In the genomic region with DNA sequence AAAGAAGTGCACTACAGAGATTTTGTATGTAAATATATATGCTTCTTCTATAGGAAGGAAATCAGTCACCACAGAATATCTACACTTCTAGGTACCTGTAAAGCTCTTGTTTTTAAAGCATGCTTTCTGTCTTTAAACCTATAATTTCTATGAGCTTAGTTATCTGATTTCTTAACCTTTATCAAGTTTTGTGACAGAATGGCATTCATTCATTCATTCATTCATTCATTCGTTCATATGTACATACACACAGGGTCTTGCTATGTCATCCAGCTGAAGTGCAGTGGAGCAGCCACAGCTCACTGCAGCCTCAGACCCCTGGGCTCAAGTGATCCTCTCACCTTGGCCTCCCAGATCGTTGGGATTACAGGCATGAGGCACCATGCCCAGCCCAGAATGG, we compare ENCODE assay signal across 27 cellular contexts. TPM values are rescaled to one million over a fixed set of nuclear protein-coding genes. Genes with fewer than 3 reads are reported as not detected.
DNase-seq lines count a peak whose midpoint lies in the region; ATAC-seq, FAIRE-seq and TF ChIP-seq lines count a peak whose summit lies in the region.
"Had no signal": no experiment of that assay in that cellular context is flagged by ENCODE, and none has a peak within 500 bp of the region (broad histone marks: within the 10 kb centered on the region; RNA-seq: fewer than 3 reads in every experiment).

No MANE protein-coding gene starts in this region.

- POLR2A ChIA-PET in HEK293 (lab: Yijun Ruan, JAX): no interaction called here
- POLR2A ChIA-PET in K562 (lab: Yijun Ruan, JAX): interaction anchor here (0.9 kb wide), 1 partner anchor 244 kb away, joined by 3 read pairs; no protein-coding TSS in a partner anchor

- TF ChIP-seq CTCF in HEK293 (tag by site-specific recombination; IDR thresholded peaks at IDR 0.05): no peak
- no peak for TF ChIP-seq CTCF in K562 (IDR thresholded peaks at IDR 0.05 in 2 of 3, conservative IDR thresholded peaks at IDR 0.05 in 1 of 3; ENCODE audit: insufficient read depth in 2 of 3, low read depth in 1 of 3, low read length in 3 of 3)
- no peak for TF ChIP-seq CTCF in progenitor cell of endocrine pancreas (IDR thresholded peaks at IDR 0.05; ENCODE audit: unreplicated experiment)

- H3K4me1 Mint-ChIP-seq in activated T-helper 17 cell treated with anti-CD3 and anti-CD28 coated beads, Interleukin-2, amount 50 U/mL, for 72 hours: peaks cover 20% of the 10 kb centered on the region
- H3K4me1 Mint-ChIP-seq in progenitor cell of endocrine pancreas (ENCODE audit: low read depth): no peaks in the 10 kb centered on the region
- H3K4me1 Mint-ChIP-seq: CD14-positive monocyte had no signal

- no peak for ATAC-seq in activated T-helper 17 cell treated with anti-CD3 and anti-CD28 coated beads, Interleukin-2, amount 50 U/mL, for 72 hours (replicated peaks)
- ATAC-seq in K562 (no peak), right cardiac atrium (no peak)

- H3K9me3 Mint-ChIP-seq in activated T-helper 17 cell treated with anti-CD3 and anti-CD28 coated beads, Interleukin-2, amount 50 U/mL, for 72 hours: no peaks in the 10 kb centered on the region
- no peaks in the 10 kb centered on the region for H3K9me3 Mint-ChIP-seq in progenitor cell of endocrine pancreas (ENCODE audit: low read depth)
- H3K9me3 Mint-ChIP-seq: CD14-positive monocyte; CD4-positive, alpha-beta memory T cell; CD4-positive, CD25-positive, alpha-beta regulatory T cell; CD8-positive, alpha-beta memory T cell had no signal

- H3K4me1 ChIP-seq in HEK293 (ENCODE audit: control insufficient read depth, insufficient read depth, low read length) (no peaks in the 10 kb centered on the region), K562 (replicated peaks in 1 of 2; ENCODE audit: control insufficient read depth in 2 of 2, insufficient read depth in 2 of 2, low read length in 2 of 2) (peaks cover 0 to 5% of the 10 kb centered on the region in 2 experiments; a peak in 2 of 5 replicates), right cardiac atrium (ENCODE audit: control insufficient read depth, insufficient read depth, low read length) (peaks cover 2% of the 10 kb centered on the region)
- H3K4me1 ChIP-seq: BE2C, BLaER1 had no signal

- FAIRE-seq in K562 (lab: Jason Lieb, UNC): peak; percentile 59
- FAIRE-seq: A204.1, G401.6, GM12892, GM18507, GM19239 had no signal

- no peak for DNase-seq in K562 (ENCODE audit: extremely low read depth in 1 of 4, low spot score in 3 of 4)
- no peak for DNase-seq in progenitor cell of endocrine pancreas (ENCODE audit: low spot score, unreplicated experiment)
- DNase-seq in stimulated activated CD4-positive, alpha-beta T cell treated with anti-CD3 and anti-CD28 coated beads, Interleukin-4, amount 100 ng/mL, for 24 hours: no peak
- DNase-seq in DMS53 treated with DMSO at 0.1 percent for 48 hours (lab: John Stamatoyannopoulos, UW; ENCODE audit: unreplicated experiment): no peak
- no peak for DNase-seq in right cardiac atrium
- DNase-seq: 8988T; ACHN; BE2C; C1 segment of cervical spinal cord; CD4-positive, alpha-beta memory T cell; CD4-positive, CD25-positive, alpha-beta regulatory T cell; CD8-positive, alpha-beta memory T cell; COR-L47; DMS 273 treated with DMSO at 0.1 percent for 48 hours; DMS153; DMS53; DMS79 treated with DMSO at 0.1 percent for 48 hours; GF-D8 had no signal

- H3K36me3 ChIP-seq in HEK293 (ENCODE audit: control insufficient read depth in 2 of 2, insufficient read depth in 1 of 2, low read length in 2 of 2) (peaks cover 4 to 20% of the 10 kb centered on the region in 2 experiments), K562 (ENCODE audit: control insufficient read depth, insufficient read depth, low read length) (peaks cover 36% of the 10 kb centered on the region)
- H3K36me3 ChIP-seq: BE2C had no signal

- intact Hi-C loops in K562 (cut with micrococcal nuclease) (no loop called here), right cardiac atrium (cut with DNase I) (no loop called here)

- BruUV-seq in K562 (replicated peaks; lab: Mats Ljungman, UMichigan): no TSS peak

- CTCF ChIA-PET in HEK293 (lab: Yijun Ruan, JAX): interaction anchor here (0.6 to 3.8 kb wide), 3 partner anchors 27 to 203 kb away, joined by 3 to 12 read pairs (median 3); no protein-coding TSS in a partner anchor
- CTCF ChIA-PET in K562 (lab: Yijun Ruan, JAX; ENCODE audit: low intra/inter-chr PET ratio): no interaction called here

- no peak overlapping the region for H3K27ac Mint-ChIP-seq in activated T-helper 17 cell treated with anti-CD3 and anti-CD28 coated beads, Interleukin-2, amount 50 U/mL, for 72 hours
- peak overlapping the region; percentile 33 for H3K27ac Mint-ChIP-seq in progenitor cell of endocrine pancreas
- H3K27ac Mint-ChIP-seq: CD14-positive monocyte; CD4-positive, alpha-beta memory T cell; CD4-positive, CD25-positive, alpha-beta regulatory T cell had no signal

- no peaks in the 10 kb centered on the region for H4K20me1 ChIP-seq in K562 (replicated peaks; ENCODE audit: control insufficient read depth, insufficient read depth, low read length)

- no peak for TF ChIP-seq EP300 in K562 (IDR thresholded peaks at IDR 0.05; ENCODE audit: low read length)

- H3K27me3 ChIP-seq in K562 (ENCODE audit: control insufficient read depth in 2 of 2, insufficient read depth in 2 of 2, low read length in 2 of 2) (no peaks in the 10 kb centered on the region), right cardiac atrium (ENCODE audit: control insufficient read depth, insufficient read depth) (no peaks in the 10 kb centered on the region)
- H3K27me3 ChIP-seq: BE2C, BLaER1 had no signal

- peak overlapping the region; percentile 15 for H3K4me3 Mint-ChIP-seq in activated T-helper 17 cell treated with anti-CD3 and anti-CD28 coated beads, Interleukin-2, amount 50 U/mL, for 72 hours
- H3K4me3 Mint-ChIP-seq in progenitor cell of endocrine pancreas (ENCODE audit: low read depth): no peak overlapping the region
- H3K4me3 Mint-ChIP-seq: CD14-positive monocyte; CD8-positive, alpha-beta memory T cell had no signal

- no peak overlapping the region for H3K4me2 ChIP-seq in K562 (ENCODE audit: insufficient read depth, low read length)
- H3K4me2 ChIP-seq: BLaER1 had no signal

- 53% methylated on average over 2 of the region's 2 CpGs for WGBS in K562 (ENCODE audit: insufficient coverage, low coverage, missing lambda C conversion rate)
- WGBS in right cardiac atrium: 77% methylated on average over 2 of the region's 2 CpGs

- H3K4me3 ChIP-seq in HEK293 (ENCODE audit: low read depth, low read length) (no peak overlapping the region), K562 (no peak overlapping the region), right cardiac atrium (ENCODE audit: low read length) (no peak overlapping the region)
- H3K4me3 ChIP-seq: BLaER1 had no signal

- no peak for TF ChIP-seq POLR2A in K562 (conservative IDR thresholded peaks at IDR 0.05)

- in situ Hi-C loops in K562 (cut with MboI): no loop called here

- peaks cover 76% of the 10 kb centered on the region for H3K36me3 Mint-ChIP-seq in activated T-helper 17 cell treated with anti-CD3 and anti-CD28 coated beads, Interleukin-2, amount 50 U/mL, for 72 hours (ENCODE audit: low read depth)
- peaks cover 7% of the 10 kb centered on the region for H3K36me3 Mint-ChIP-seq in progenitor cell of endocrine pancreas (ENCODE audit: insufficient read depth)

- H3K27ac ChIP-seq in HEK293 (ENCODE audit: extremely low read depth, low read depth, low read length) (no peak overlapping the region), K562 (ENCODE audit: extremely low read depth, low read depth, low read length) (no peak overlapping the region), right cardiac atrium (ENCODE audit: low read length) (no peak overlapping the region)
- H3K27ac ChIP-seq: BLaER1 had no signal

- no peaks in the 10 kb centered on the region for H3K27me3 Mint-ChIP-seq in activated T-helper 17 cell treated with anti-CD3 and anti-CD28 coated beads, Interleukin-2, amount 50 U/mL, for 72 hours
- no peaks in the 10 kb centered on the region for H3K27me3 Mint-ChIP-seq in progenitor cell of endocrine pancreas
- H3K27me3 Mint-ChIP-seq: CD4-positive, alpha-beta memory T cell; CD4-positive, CD25-positive, alpha-beta regulatory T cell; CD8-positive, alpha-beta memory T cell had no signal

- H3K9me3 ChIP-seq in HEK293 (ENCODE audit: control insufficient read depth, insufficient read depth, low read depth, low read length): no peaks in the 10 kb centered on the region
- H3K9me3 ChIP-seq in K562 (replicated peaks; ENCODE audit: control insufficient read depth, insufficient read depth, low read depth, low read length): no peaks in the 10 kb centered on the region
- no peaks in the 10 kb centered on the region for H3K9me3 ChIP-seq in right cardiac atrium (ENCODE audit: control insufficient read depth, low read length)
- H3K9me3 ChIP-seq: BE2C had no signal

- H2AFZ ChIP-seq in K562 (ENCODE audit: low read depth, low read length): no peak overlapping the region

- TF ChIP-seq RAD21 in K562 (CRISPR knock-in tag; conservative IDR thresholded peaks at IDR 0.05 in 1 of 2, IDR thresholded peaks at IDR 0.05 in 1 of 2): no peak

- H3K9ac ChIP-seq in K562 (ENCODE audit: insufficient read depth in 1 of 2, low read depth in 2 of 2, low read length in 2 of 2): no peak overlapping the region
- H3K9ac ChIP-seq: BLaER1 had no signal

- H3K9me1 ChIP-seq in K562 (ENCODE audit: control insufficient read depth, insufficient read depth, low read length): no peaks in the 10 kb centered on the region

- H3K79me2 ChIP-seq in K562 (ENCODE audit: control insufficient read depth, insufficient read depth, low read length): peaks cover 73% of the 10 kb centered on the region

RNA-seq across cellular contexts. Expression of a gene that starts 16.1 kb away (rescaled TPM):
- total RNA-seq in activated T-helper 17 cell treated with anti-CD3 and anti-CD28 coated beads, Interleukin-2, amount 50 U/mL, for 72 hours: 10 to 100 TPM; 77.0 to 94.0 TPM
- total RNA-seq in K562 (2011; cell fraction: chromatin; rRNA removed; ENCODE audit: low replicate concordance): 57.8 and 125 TPM in 2 replicates
- 36.4 and 41.7 TPM in 2 replicates for total RNA-seq in K562 (2011; cell fraction: nucleolus; rRNA removed)
- total RNA-seq in K562 (2011; cell fraction: nucleoplasm; rRNA removed): 71.3 and 122 TPM in 2 replicates
- total RNA-seq in K562 (2014; rRNA removed) (71.0 and 85.8 TPM in 2 replicates), K562 (2014; rRNA removed; fragmentation: Illumina TruSeq; extraction: Trizol) (93.2 and 111 TPM in 2 replicates), K562 (2015; rRNA removed; fragmentation: Illumina TruSeq; extraction: Trizol) (78.3 and 88.7 TPM in 2 replicates), K562 (2021) (64.2 and 66.3 TPM in 2 replicates), progenitor cell of endocrine pancreas (62.1 and 62.2 TPM in 2 replicates), right cardiac atrium (10 to 100 TPM; 39.2 to 48.8 (median 43.3) TPM)
- polyA plus RNA-seq in K562 (2011; rRNA removed) (91.7 and 112 TPM in 2 replicates), K562 (2014; fragmentation: Illumina TruSeq; extraction: Trizol) (92.0 and 93.6 TPM in 2 replicates), K562 (2014; fragmentation: Nextera tagmentation; extraction: Ambion mirVana) (100 to 1,000 TPM; 105 to 112 TPM), K562 (2014; rRNA removed) (85.4 and 97.7 TPM in 2 replicates), right cardiac atrium (42.4 TPM)
- 22.8 and 42.0 TPM in 2 replicates for polyA plus RNA-seq in K562 (2011; cell fraction: cytosol; rRNA removed)
- polyA plus RNA-seq in K562 (2011; cell fraction: nucleus; rRNA removed): 104 and 117 TPM in 2 replicates
- polyA plus RNA-seq in K562 (2012): 48.3 and 66.5 TPM in 2 replicates
- 98.5 and 105 TPM in 2 replicates for polyA minus RNA-seq in K562 (2011; rRNA and poly(A)+ RNA removed)
- polyA minus RNA-seq in K562 (2011; cell fraction: cytosol; rRNA and poly(A)+ RNA removed): 24.2 and 27.6 TPM in 2 replicates
- 72.6 and 79.0 TPM in 2 replicates for polyA minus RNA-seq in K562 (2011; cell fraction: nucleus; rRNA and poly(A)+ RNA removed)

RNA-seq across cellular contexts. Expression of a gene that starts 16.1 kb away (rescaled TPM):
- 10 to 100 TPM; 60.6 to 69.4 TPM for total RNA-seq in activated T-helper 17 cell treated with anti-CD3 and anti-CD28 coated beads, Interleukin-2, amount 50 U/mL, for 72 hours
- 10.0 and 10.6 TPM in 2 replicates for total RNA-seq in K562 (2011; cell fraction: chromatin; rRNA removed; ENCODE audit: low replicate concordance)
- 13.5 and 21.8 TPM in 2 replicates for total RNA-seq in K562 (2011; cell fraction: nucleolus; rRNA removed)
- total RNA-seq in K562 (2011; cell fraction: nucleoplasm; rRNA removed): 12.1 and 13.6 TPM in 2 replicates
- total RNA-seq in K562 (2014; rRNA removed): 36.0 and 46.5 TPM in 2 replicates
- 51.0 and 64.9 TPM in 2 replicates for total RNA-seq in K562 (2014; rRNA removed; fragmentation: Illumina TruSeq; extraction: Trizol)
- total RNA-seq in K562 (2015; rRNA removed; fragmentation: Illumina TruSeq; extraction: Trizol): 57.6 and 66.2 TPM in 2 replicates
- 46.6 and 48.9 TPM in 2 replicates for total RNA-seq in K562 (2021)
- 33.4 and 36.0 TPM in 2 replicates for polyA plus RNA-seq in K562 (2011; rRNA removed)
- polyA plus RNA-seq in K562 (2011; cell fraction: cytosol; rRNA removed): 11.8 and 16.9 TPM in 2 replicates
- polyA plus RNA-seq in K562 (2011; cell fraction: nucleus; rRNA removed): 21.2 and 28.0 TPM in 2 replicates
- 74.0 and 74.2 TPM in 2 replicates for polyA plus RNA-seq in K562 (2012)
- polyA plus RNA-seq in K562 (2014; fragmentation: Illumina TruSeq; extraction: Trizol): 76.9 and 102 TPM in 2 replicates
- polyA plus RNA-seq in K562 (2014; fragmentation: Nextera tagmentation; extraction: Ambion mirVana): 10 to 100 TPM; 60.1 to 65.9 TPM
- polyA plus RNA-seq in K562 (2014; rRNA removed): 42.4 and 48.5 TPM in 2 replicates
- 22.9 and 28.4 TPM in 2 replicates for polyA minus RNA-seq in K562 (2011; rRNA and poly(A)+ RNA removed)
- 13.4 and 25.2 TPM in 2 replicates for polyA minus RNA-seq in K562 (2011; cell fraction: cytosol; rRNA and poly(A)+ RNA removed)
- 27.6 and 32.0 TPM in 2 replicates for polyA minus RNA-seq in K562 (2011; cell fraction: nucleus; rRNA and poly(A)+ RNA removed)
- total RNA-seq in progenitor cell of endocrine pancreas: 50.4 and 54.5 TPM in 2 replicates
- total RNA-seq in right cardiac atrium: 10 to 100 TPM; 52.3 to 59.6 (median 56.9) TPM
- 42.8 TPM for polyA plus RNA-seq in right cardiac atrium
